Comparison of ENCODE assay signal across 26 cellular contexts in the genomic region with DNA sequence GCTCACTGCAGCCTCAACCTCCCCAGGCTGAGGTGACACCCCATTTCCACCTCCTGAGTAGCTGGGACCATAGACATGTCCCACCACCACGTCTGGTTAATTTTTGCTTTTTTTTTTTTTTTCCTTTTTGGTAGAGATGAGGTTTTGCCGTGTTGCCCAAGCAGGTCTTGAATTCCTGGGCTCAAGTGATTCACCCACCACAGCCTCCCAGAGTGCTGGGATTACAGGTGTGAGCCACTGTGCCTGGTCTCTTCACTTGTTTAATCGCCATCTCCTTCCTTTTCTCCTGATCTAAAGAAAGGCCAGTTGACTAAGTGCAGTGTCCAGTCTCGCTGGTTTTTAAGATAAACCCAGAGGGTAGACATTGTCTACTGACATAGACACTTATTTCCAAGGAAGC.
"Had no signal": no experiment of that assay in that cellular context is flagged by ENCODE, and none has a peak within 500 bp of the region (broad histone marks: within the 10 kb centered on the region; RNA-seq: fewer than 3 reads in every experiment).

No MANE protein-coding gene starts in this region.

- H3K27ac Mint-ChIP-seq: naive thymus-derived CD4-positive, alpha-beta T cell; neural progenitor cell; progenitor cell of endocrine pancreas; stimulated activated naive CD8-positive, alpha-beta T cell treated with anti-CD3 and anti-CD28 coated beads, Interleukin-15, amount 100 ng/mL, for 72 hours had no signal

- H3K4me1 ChIP-seq: esophagus muscularis mucosa, neural progenitor cell, parathyroid adenoma, transverse colon, upper lobe of right lung, uterus had no signal

- H3K27me3 Mint-ChIP-seq: stimulated activated naive CD8-positive, alpha-beta T cell treated with anti-CD3 and anti-CD28 coated beads, Interleukin-15, amount 100 ng/mL, for 72 hours had no signal

- H3K4me3 ChIP-seq: dorsolateral prefrontal cortex, esophagus muscularis mucosa, lung, neural progenitor cell, right lobe of liver, suprapubic skin, transverse colon, upper lobe of right lung, uterus had no signal

- DNase-seq: dorsolateral prefrontal cortex; effector CD4-positive, alpha-beta T cell; foreskin melanocyte; head of caudate nucleus; mesenchymal stem cell; midbrain; naive thymus-derived CD4-positive, alpha-beta T cell; right lobe of liver; small intestine; stimulated activated CD4-positive, alpha-beta T cell treated with anti-CD3 and anti-CD28 coated beads, Interleukin-12 subunit alpha, Interleukin-12 subunit beta, amount 100 ng/mL, for 4 hours; stimulated activated CD4-positive, alpha-beta T cell treated with anti-CD3 and anti-CD28 coated beads, Interleukin-1b, Interleukin-23, amount 100 ng/mL, for 48 hours; stimulated activated CD4-positive, alpha-beta T cell treated with anti-CD3 and anti-CD28 coated beads, Interleukin-4, amount 100 ng/mL, for 1 hour; stimulated activated CD8-positive, alpha-beta memory T cell treated with anti-CD3 and anti-CD28 coated beads, Interleukin-4, amount 100 ng/mL, for 48 hours; stimulated activated naive CD4-positive, alpha-beta T cell; stimulated activated naive CD8-positive, alpha-beta T cell treated with anti-CD3 and anti-CD28 coated beads, Interleukin-15, amount 100 ng/mL, for 72 hours; transverse colon; upper lobe of right lung; uterus had no signal

- H3K4me2 ChIP-seq: neural progenitor cell had no signal

- H3K4me1 Mint-ChIP-seq: stimulated activated naive CD8-positive, alpha-beta T cell treated with anti-CD3 and anti-CD28 coated beads, Interleukin-15, amount 100 ng/mL, for 72 hours had no signal

- H3K4me3 Mint-ChIP-seq: naive thymus-derived CD4-positive, alpha-beta T cell; nephron; neural progenitor cell; stimulated activated naive CD8-positive, alpha-beta T cell treated with anti-CD3 and anti-CD28 coated beads, Interleukin-15, amount 100 ng/mL, for 72 hours had no signal

- H3K79me2 ChIP-seq: parathyroid adenoma had no signal

- H3K9me3 Mint-ChIP-seq: neural progenitor cell had no signal

- ATAC-seq: left lobe of liver; naive thymus-derived CD4-positive, alpha-beta T cell; right lobe of liver; stimulated activated naive CD8-positive, alpha-beta T cell treated with anti-CD3 and anti-CD28 coated beads, Interleukin-15, amount 100 ng/mL, for 72 hours; upper lobe of right lung had no signal

- H3K36me3 ChIP-seq: esophagus muscularis mucosa, neural progenitor cell, right lobe of liver, suprapubic skin, transverse colon, upper lobe of right lung, uterus had no signal

- H3K9ac ChIP-seq: neural progenitor cell, parathyroid adenoma had no signal

- H3K36me3 Mint-ChIP-seq: neural progenitor cell had no signal

- H2AFZ ChIP-seq: neural progenitor cell, parathyroid adenoma had no signal

- H3K9me3 ChIP-seq: right lobe of liver, suprapubic skin, transverse colon, upper lobe of right lung, uterus had no signal

- H3K27me3 ChIP-seq: dorsolateral prefrontal cortex, neural progenitor cell, right lobe of liver, upper lobe of right lung, uterus had no signal

- H3K27ac ChIP-seq: dorsolateral prefrontal cortex, esophagus muscularis mucosa, neural progenitor cell, parathyroid adenoma, right lobe of liver, suprapubic skin, transverse colon, upper lobe of right lung, uterus had no signal
